Comparison of ENCODE assay signal across 17 cellular contexts in the genomic region with DNA sequence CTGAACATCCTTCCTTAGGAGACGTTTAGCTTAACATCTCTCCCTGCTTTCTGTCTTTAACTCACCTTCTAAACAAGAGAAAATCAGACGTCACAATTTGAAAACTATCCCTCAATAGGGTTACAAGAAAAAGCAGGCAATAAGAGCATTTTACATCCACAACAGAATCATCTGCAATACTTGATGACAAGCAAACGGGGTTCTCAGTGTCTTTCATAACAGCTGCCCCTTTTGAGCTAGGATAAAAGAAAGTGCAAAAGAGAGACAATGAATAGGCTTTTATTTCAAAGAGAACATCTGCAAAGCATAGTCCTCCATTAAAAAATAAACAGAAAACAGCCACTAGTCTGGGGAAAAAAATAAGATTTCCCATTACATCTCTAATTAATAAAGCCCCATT. TPM values are rescaled to one million over a fixed set of nuclear protein-coding genes. Genes with fewer than 3 reads are reported as not detected.
DNase-seq lines count a peak whose midpoint lies in the region; ATAC-seq and TF ChIP-seq lines count a peak whose summit lies in the region.
"Had no signal": no experiment of that assay in that cellular context is flagged by ENCODE, and none has a peak within 500 bp of the region (broad histone marks: within the 10 kb centered on the region; RNA-seq: fewer than 3 reads in every experiment).

No MANE protein-coding gene starts in this region.

- no peak for ATAC-seq in CD4-positive, alpha-beta T cell (ENCODE audit: poor library complexity)

- 82% methylated on average over 3 of the region's 3 CpGs for WGBS in suprapubic skin

- H3K79me2 ChIP-seq in OCI-LY7 (ENCODE audit: insufficient read depth, low read depth, low read length) (peaks cover 72% of the 10 kb centered on the region), neural progenitor cell (ENCODE audit: low read depth) (peaks cover 16% of the 10 kb centered on the region)

- TF ChIP-seq CTCF in OCI-LY7 (conservative IDR thresholded peaks at IDR 0.05; ENCODE audit: low read length) (no peak), dorsolateral prefrontal cortex (IDR thresholded peaks at IDR 0.05 in 54 of 56, conservative IDR thresholded peaks at IDR 0.05 in 2 of 56; ENCODE audit: low read depth in 1 of 56, partially characterized antibody in 56 of 56) (peak in 2 of 56 donors; percentile 6 to 11), neural progenitor cell (IDR thresholded peaks at IDR 0.05) (no peak), suprapubic skin (IDR thresholded peaks at IDR 0.05) (no peak)
- TF ChIP-seq CTCF in CD4-positive, alpha-beta T cell (IDR thresholded peaks at IDR 0.05) = no peak

- H4K20me1 ChIP-seq in OCI-LY7 (ENCODE audit: insufficient read depth, low read length) (0 out of 2 replicates have a peak, but pooled peaks cover 3% of the 10 kb centered on the region), neural progenitor cell (ENCODE audit: low read depth) (peaks cover 9% of the 10 kb centered on the region)

- peak overlapping the region; percentile 20 for H3K4me2 ChIP-seq in OCI-LY7 (ENCODE audit: low read length)
- peak overlapping the region; percentile 3 for H3K4me2 ChIP-seq in neural progenitor cell
- H3K4me2 ChIP-seq: KMS-11 had no signal

- peaks cover under 1% of the 10 kb centered on the region for H3F3A ChIP-seq in neural progenitor cell (ENCODE audit: low read depth)

- TF ChIP-seq POLR2A in suprapubic skin (IDR thresholded peaks at IDR 0.05) = no peak

- in situ Hi-C loops in HAP-1 (cut with MboI; ENCODE audit: low sequenced_read_pairs) = no loop called here

- H3K27me3 ChIP-seq in dorsolateral prefrontal cortex (no peaks in the 10 kb centered on the region), neural progenitor cell (no peaks in the 10 kb centered on the region), HAP-1 (ENCODE audit: low read depth) (no peaks in the 10 kb centered on the region), suprapubic skin (no peaks in the 10 kb centered on the region)
- H3K27me3 ChIP-seq in CD4-positive, alpha-beta T cell (ENCODE audit: control insufficient read depth, insufficient read depth, low read length) = no peaks in the 10 kb centered on the region

- CTCF ChIA-PET in OCI-LY7 (lab: Charles Lee; ENCODE audit: unreplicated experiment) = no interaction called here
- CTCF ChIA-PET in CD4-positive, alpha-beta T cell (lab: Charles Lee) = no interaction called here

- no peak for TF ChIP-seq EP300 in suprapubic skin (IDR thresholded peaks at IDR 0.05)

- H3K4me1 ChIP-seq in OCI-LY7 (ENCODE audit: insufficient read depth, low read length, poor library complexity, severe bottlenecking) (peaks cover 68% of the 10 kb centered on the region), neural progenitor cell (peaks cover 23% of the 10 kb centered on the region), HAP-1 (no peaks in the 10 kb centered on the region), suprapubic skin (peaks cover 25% of the 10 kb centered on the region)

- H3K36me3 ChIP-seq in OCI-LY7 (ENCODE audit: insufficient read depth, low read length) (peaks cover 49% of the 10 kb centered on the region), neural progenitor cell (no peaks in the 10 kb centered on the region), HAP-1 (replicated peaks) (no peaks in the 10 kb centered on the region), suprapubic skin (no peaks in the 10 kb centered on the region)

- DNase-seq in OCI-LY7 (ENCODE audit: low spot score) = no peak
- no peak for DNase-seq in dorsolateral prefrontal cortex
- DNase-seq in neural progenitor cell (ENCODE audit: low spot score) = no peak
- no peak for DNase-seq in CD4-positive, alpha-beta T cell
- no peak for DNase-seq in HAP-1 (ENCODE audit: low spot score in 2 of 2)
- DNase-seq in NCI-H2196 treated with DMSO at 0.1 percent for 48 hours (lab: John Stamatoyannopoulos, UW; ENCODE audit: unreplicated experiment) = no peak
- no peak for DNase-seq in suprapubic skin (ENCODE audit: low spot score in 2 of 2)
- DNase-seq: DMS79, NCI-H1417, NCI-H187, NCI-H2171, NCI-H446 treated with DMSO at 0.1 percent for 48 hours, NCI-H774, RPMI8226, SHP77 treated with DMSO at 0.1 percent for 48 hours had no signal

- H3K27ac Mint-ChIP-seq in IgD-negative memory B cell (peak overlapping the region in 2 of 3 donors; percentile 1 to 24), neural progenitor cell (no peak overlapping the region)
- no peak overlapping the region for H3K27ac Mint-ChIP-seq in CD4-positive, alpha-beta T cell

- POLR2A ChIA-PET in OCI-LY7 (lab: Charles Lee) = interaction anchor here (1.0 to 1.1 kb wide), 2 partner anchors 35 to 91 kb away, joined by 4 read pairs; no protein-coding TSS in a partner anchor
- POLR2A ChIA-PET in CD4-positive, alpha-beta T cell (lab: Charles Lee) = no interaction called here

- H3K9me3 ChIP-seq in OCI-LY7 (ENCODE audit: low read length) (no peaks in the 10 kb centered on the region), neural progenitor cell (ENCODE audit: low read depth) (no peaks in the 10 kb centered on the region), HAP-1 (no peaks in the 10 kb centered on the region), suprapubic skin (no peaks in the 10 kb centered on the region)
- no peaks in the 10 kb centered on the region for H3K9me3 ChIP-seq in CD4-positive, alpha-beta T cell (ENCODE audit: control insufficient read depth, low read length)

- no peaks in the 10 kb centered on the region for H3K9me3 Mint-ChIP-seq in IgD-negative memory B cell
- H3K9me3 Mint-ChIP-seq in neural progenitor cell = no peaks in the 10 kb centered on the region
- H3K9me3 Mint-ChIP-seq in CD4-positive, alpha-beta T cell = no peaks in the 10 kb centered on the region

- H3K9ac ChIP-seq in neural progenitor cell = no peak overlapping the region
- H3K9ac ChIP-seq: KMS-11 had no signal

- BruUV-seq in OCI-LY7 (replicated peaks; lab: Mats Ljungman, UMichigan) = no TSS peak

- H3K4me3 Mint-ChIP-seq in IgD-negative memory B cell (no peak overlapping the region), neural progenitor cell (no peak overlapping the region)
- H3K4me3 Mint-ChIP-seq in CD4-positive, alpha-beta T cell = no peak overlapping the region

- H3K9me2 ChIP-seq in OCI-LY7 (ENCODE audit: insufficient read depth, low read length) = no peaks in the 10 kb centered on the region

- H3K4me3 ChIP-seq in OCI-LY7 (ENCODE audit: low read depth, low read length, poor library complexity, severe bottlenecking) = no peak overlapping the region
- H3K4me3 ChIP-seq in dorsolateral prefrontal cortex = peak overlapping the region in 30 of 59 donors; percentile 1 to 45 (median 18)
- no peak overlapping the region for H3K4me3 ChIP-seq in neural progenitor cell
- H3K4me3 ChIP-seq in HAP-1 = no peak overlapping the region
- H3K4me3 ChIP-seq in suprapubic skin = no peak overlapping the region

- H3K4me1 Mint-ChIP-seq in IgD-negative memory B cell = peaks cover 31 to 40% (median 34%) of the 10 kb centered on the region in 3 donors
- peaks cover 42% of the 10 kb centered on the region for H3K4me1 Mint-ChIP-seq in neural progenitor cell
- H3K4me1 Mint-ChIP-seq in CD4-positive, alpha-beta T cell (ENCODE audit: low read depth) = peaks cover 41% of the 10 kb centered on the region

- H3K27me3 Mint-ChIP-seq in IgD-negative memory B cell (peaks cover 12% of the 10 kb centered on the region), neural progenitor cell (ENCODE audit: insufficient read depth, low read depth) (peaks cover 3% of the 10 kb centered on the region)
- H3K27me3 Mint-ChIP-seq in CD4-positive, alpha-beta T cell = no peaks in the 10 kb centered on the region

- H3K27ac ChIP-seq in OCI-LY7 (ENCODE audit: low read depth, low read length, poor library complexity, severe bottlenecking) (no peak overlapping the region), dorsolateral prefrontal cortex (peak overlapping the region in 56 of 59 donors; percentile 7 to 94 (median 79)), neural progenitor cell (no peak overlapping the region), suprapubic skin (no peak overlapping the region)
- no peak overlapping the region for H3K27ac ChIP-seq in CD4-positive, alpha-beta T cell (ENCODE audit: low read depth, low read length)
- H3K27ac ChIP-seq: KMS-11 had no signal

- no peak overlapping the region for H2AFZ ChIP-seq in OCI-LY7 (ENCODE audit: low read length)
- no peak overlapping the region for H2AFZ ChIP-seq in neural progenitor cell (replicated peaks)

- intact Hi-C loops in OCI-LY7 (cut with micrococcal nuclease; ENCODE audit: unreplicated experiment) (no loop called here), dorsolateral prefrontal cortex (cut with DNase I) (loop anchor here in 1 of 2 donors (5.0 kb wide), 1 partner anchor 45 kb away; no protein-coding TSS in a partner anchor)
- intact Hi-C loops in CD4-positive, alpha-beta T cell (cut with DNase I, micrococcal nuclease) = no loop called here

- peaks cover 5% of the 10 kb centered on the region for H3K36me3 Mint-ChIP-seq in IgD-negative memory B cell
- peaks cover 3% of the 10 kb centered on the region for H3K36me3 Mint-ChIP-seq in neural progenitor cell
- H3K36me3 Mint-ChIP-seq in CD4-positive, alpha-beta T cell (ENCODE audit: low read depth) = peaks cover 12% of the 10 kb centered on the region

RNA-seq across cellular contexts. Expression of a gene that starts 13.2 kb away (rescaled TPM):
- 0.80 TPM for polyA plus RNA-seq in IgD-negative memory B cell
- total RNA-seq in OCI-LY7 (2014; rRNA removed; shearing (Covaris generic)) = 22.7 and 36.3 TPM in 2 replicates
- 42.1 and 50.0 TPM in 2 replicates for total RNA-seq in OCI-LY7 (2022)
- total RNA-seq in dorsolateral prefrontal cortex = 10 to 100 TPM; 19.0 to 51.6 (median 33.3) TPM
- 5.9 and 8.2 TPM in 2 replicates for total RNA-seq in neural progenitor cell (ENCODE audit: low replicate concordance)
- total RNA-seq in CD4-positive, alpha-beta T cell = 10 to 100 TPM; 26.0 to 27.1 TPM
- 10 to 100 TPM; 23.5 to 30.6 (median 25.7) TPM for total RNA-seq in suprapubic skin

Comparison
In these comparisons a context has a peak if more than half of its experiments do, and no peak if none do; other contexts are left out.
1. H3K27ac Mint-ChIP-seq: peak in IgD-negative memory B cell (2 of 3); none in neural progenitor cell (single experiment) and CD4-positive, alpha-beta T cell (single experiment).
2. H3K27ac ChIP-seq: peak in dorsolateral prefrontal cortex (56 of 59); none in OCI-LY7 (single experiment), neural progenitor cell (single experiment), CD4-positive, alpha-beta T cell (single experiment) and suprapubic skin (single experiment).
3. H3K4me3 ChIP-seq: peak in dorsolateral prefrontal cortex (30 of 59); none in OCI-LY7 (single experiment), neural progenitor cell (single experiment), HAP-1 (single experiment) and suprapubic skin (single experiment).